ENCODE assay signal across 1 cellular context in the genomic region with DNA sequence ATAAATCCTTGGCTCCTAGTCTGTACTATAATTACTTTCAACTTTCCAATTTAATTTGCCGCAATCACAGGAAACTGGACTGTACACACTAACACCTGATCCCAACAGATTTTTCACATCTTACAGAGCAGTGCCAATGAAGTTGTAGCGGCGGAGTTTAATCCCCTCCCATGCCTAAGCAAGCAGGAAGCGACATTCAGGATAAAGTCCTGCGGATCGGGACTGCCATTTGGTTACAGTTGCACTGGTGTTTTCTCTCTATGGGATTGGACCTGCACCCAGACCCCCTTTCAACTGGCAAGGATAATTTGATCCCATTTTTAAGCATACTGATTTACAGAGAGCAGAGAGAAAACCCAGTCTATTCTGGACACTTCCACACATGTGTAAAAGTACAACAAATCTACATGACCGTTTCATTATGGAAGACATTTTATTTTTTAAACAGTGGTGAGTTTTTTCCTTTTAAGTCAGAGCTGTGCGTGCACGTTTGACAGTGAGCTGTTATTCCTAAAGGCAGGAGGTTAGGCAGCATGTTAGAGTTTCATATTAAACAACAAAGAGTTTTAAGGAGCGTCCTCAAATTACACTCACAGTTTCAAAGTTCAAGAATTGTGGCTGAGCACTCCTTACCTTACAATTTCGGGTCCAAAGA.
A peak's percentile ranks its signal among the peaks of the same experiment; 100 is the strongest.
TF ChIP-seq lines count a peak whose summit lies in the region.

No MANE protein-coding gene starts in this region.

TF ChIP-seq in HepG2, 621 proteins besides CTCF, POLR2A, EP300 and RAD21 (continued from another document):
- TF ChIP-seq ZNF550 (CRISPR knock-in tag; IDR thresholded peaks at IDR 0.05; ENCODE audit: borderline replicate concordance): no peak
- TF ChIP-seq MIER2 (CRISPR knock-in tag; IDR thresholded peaks at IDR 0.05): no peak
- peak; percentile 51; the same call in 1 of the 2 replicates for TF ChIP-seq POLR2G (IDR thresholded peaks at IDR 0.05; ENCODE audit: low read depth, low read length)
- TF ChIP-seq, protein P1, sequence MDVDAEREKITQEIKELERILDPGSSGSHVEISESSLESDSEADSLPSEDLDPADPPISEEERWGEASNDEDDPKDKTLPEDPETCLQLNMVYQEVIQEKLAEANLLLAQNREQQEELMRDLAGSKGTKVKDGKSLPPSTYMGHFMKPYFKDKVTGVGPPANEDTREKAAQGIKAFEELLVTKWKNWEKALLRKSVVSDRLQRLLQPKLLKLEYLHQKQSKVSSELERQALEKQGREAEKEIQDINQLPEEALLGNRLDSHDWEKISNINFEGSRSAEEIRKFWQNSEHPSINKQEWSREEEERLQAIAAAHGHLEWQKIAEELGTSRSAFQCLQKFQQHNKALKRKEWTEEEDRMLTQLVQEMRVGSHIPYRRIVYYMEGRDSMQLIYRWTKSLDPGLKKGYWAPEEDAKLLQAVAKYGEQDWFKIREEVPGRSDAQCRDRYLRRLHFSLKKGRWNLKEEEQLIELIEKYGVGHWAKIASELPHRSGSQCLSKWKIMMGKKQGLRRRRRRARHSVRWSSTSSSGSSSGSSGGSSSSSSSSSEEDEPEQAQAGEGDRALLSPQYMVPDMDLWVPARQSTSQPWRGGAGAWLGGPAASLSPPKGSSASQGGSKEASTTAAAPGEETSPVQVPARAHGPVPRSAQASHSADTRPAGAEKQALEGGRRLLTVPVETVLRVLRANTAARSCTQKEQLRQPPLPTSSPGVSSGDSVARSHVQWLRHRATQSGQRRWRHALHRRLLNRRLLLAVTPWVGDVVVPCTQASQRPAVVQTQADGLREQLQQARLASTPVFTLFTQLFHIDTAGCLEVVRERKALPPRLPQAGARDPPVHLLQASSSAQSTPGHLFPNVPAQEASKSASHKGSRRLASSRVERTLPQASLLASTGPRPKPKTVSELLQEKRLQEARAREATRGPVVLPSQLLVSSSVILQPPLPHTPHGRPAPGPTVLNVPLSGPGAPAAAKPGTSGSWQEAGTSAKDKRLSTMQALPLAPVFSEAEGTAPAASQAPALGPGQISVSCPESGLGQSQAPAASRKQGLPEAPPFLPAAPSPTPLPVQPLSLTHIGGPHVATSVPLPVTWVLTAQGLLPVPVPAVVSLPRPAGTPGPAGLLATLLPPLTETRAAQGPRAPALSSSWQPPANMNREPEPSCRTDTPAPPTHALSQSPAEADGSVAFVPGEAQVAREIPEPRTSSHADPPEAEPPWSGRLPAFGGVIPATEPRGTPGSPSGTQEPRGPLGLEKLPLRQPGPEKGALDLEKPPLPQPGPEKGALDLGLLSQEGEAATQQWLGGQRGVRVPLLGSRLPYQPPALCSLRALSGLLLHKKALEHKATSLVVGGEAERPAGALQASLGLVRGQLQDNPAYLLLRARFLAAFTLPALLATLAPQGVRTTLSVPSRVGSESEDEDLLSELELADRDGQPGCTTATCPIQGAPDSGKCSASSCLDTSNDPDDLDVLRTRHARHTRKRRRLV (CRISPR knock-in tag; IDR thresholded peaks at IDR 0.05): no peak
- 0 out of 2 replicates have a peak, but pooled peaks have one; percentile 9 for TF ChIP-seq KAT7 (CRISPR knock-in tag; IDR thresholded peaks at IDR 0.05; ENCODE audit: borderline replicate concordance)
- TF ChIP-seq, protein P2, sequence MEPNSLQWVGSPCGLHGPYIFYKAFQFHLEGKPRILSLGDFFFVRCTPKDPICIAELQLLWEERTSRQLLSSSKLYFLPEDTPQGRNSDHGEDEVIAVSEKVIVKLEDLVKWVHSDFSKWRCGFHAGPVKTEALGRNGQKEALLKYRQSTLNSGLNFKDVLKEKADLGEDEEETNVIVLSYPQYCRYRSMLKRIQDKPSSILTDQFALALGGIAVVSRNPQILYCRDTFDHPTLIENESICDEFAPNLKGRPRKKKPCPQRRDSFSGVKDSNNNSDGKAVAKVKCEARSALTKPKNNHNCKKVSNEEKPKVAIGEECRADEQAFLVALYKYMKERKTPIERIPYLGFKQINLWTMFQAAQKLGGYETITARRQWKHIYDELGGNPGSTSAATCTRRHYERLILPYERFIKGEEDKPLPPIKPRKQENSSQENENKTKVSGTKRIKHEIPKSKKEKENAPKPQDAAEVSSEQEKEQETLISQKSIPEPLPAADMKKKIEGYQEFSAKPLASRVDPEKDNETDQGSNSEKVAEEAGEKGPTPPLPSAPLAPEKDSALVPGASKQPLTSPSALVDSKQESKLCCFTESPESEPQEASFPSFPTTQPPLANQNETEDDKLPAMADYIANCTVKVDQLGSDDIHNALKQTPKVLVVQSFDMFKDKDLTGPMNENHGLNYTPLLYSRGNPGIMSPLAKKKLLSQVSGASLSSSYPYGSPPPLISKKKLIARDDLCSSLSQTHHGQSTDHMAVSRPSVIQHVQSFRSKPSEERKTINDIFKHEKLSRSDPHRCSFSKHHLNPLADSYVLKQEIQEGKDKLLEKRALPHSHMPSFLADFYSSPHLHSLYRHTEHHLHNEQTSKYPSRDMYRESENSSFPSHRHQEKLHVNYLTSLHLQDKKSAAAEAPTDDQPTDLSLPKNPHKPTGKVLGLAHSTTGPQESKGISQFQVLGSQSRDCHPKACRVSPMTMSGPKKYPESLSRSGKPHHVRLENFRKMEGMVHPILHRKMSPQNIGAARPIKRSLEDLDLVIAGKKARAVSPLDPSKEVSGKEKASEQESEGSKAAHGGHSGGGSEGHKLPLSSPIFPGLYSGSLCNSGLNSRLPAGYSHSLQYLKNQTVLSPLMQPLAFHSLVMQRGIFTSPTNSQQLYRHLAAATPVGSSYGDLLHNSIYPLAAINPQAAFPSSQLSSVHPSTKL (CRISPR knock-in tag; IDR thresholded peaks at IDR 0.05): no peak
- TF ChIP-seq, protein P3, sequence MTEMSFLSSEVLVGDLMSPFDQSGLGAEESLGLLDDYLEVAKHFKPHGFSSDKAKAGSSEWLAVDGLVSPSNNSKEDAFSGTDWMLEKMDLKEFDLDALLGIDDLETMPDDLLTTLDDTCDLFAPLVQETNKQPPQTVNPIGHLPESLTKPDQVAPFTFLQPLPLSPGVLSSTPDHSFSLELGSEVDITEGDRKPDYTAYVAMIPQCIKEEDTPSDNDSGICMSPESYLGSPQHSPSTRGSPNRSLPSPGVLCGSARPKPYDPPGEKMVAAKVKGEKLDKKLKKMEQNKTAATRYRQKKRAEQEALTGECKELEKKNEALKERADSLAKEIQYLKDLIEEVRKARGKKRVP (CRISPR knock-in tag; IDR thresholded peaks at IDR 0.05): no peak
- no peak for TF ChIP-seq KLF16 (CRISPR knock-in tag; IDR thresholded peaks at IDR 0.05)
- TF ChIP-seq HNRNPK (IDR thresholded peaks at IDR 0.05; ENCODE audit: low read depth, low read length, poor library complexity, severe bottlenecking): no peak
- TF ChIP-seq ESRRA (CRISPR knock-in tag; IDR thresholded peaks at IDR 0.05; ENCODE audit: low read depth): 0 out of 2 replicates have a peak, but pooled peaks have one; percentile 29
- TF ChIP-seq CHD2 (IDR thresholded peaks at IDR 0.05; ENCODE audit: low read depth, low read length): no peak
- TF ChIP-seq CBX2 (IDR thresholded peaks at IDR 0.05; ENCODE audit: low read depth, low read length): no peak
- TF ChIP-seq CBX2 (CRISPR knock-in tag; IDR thresholded peaks at IDR 0.05; ENCODE audit: low read depth): no peak
- no peak for TF ChIP-seq ZFP1 (CRISPR knock-in tag; IDR thresholded peaks at IDR 0.05)
- no peak for TF ChIP-seq ZNF773 (CRISPR knock-in tag; IDR thresholded peaks at IDR 0.05; ENCODE audit: borderline replicate concordance)
- TF ChIP-seq ZNF703 (CRISPR knock-in tag; IDR thresholded peaks at IDR 0.05; ENCODE audit: borderline replicate concordance): no peak
- TF ChIP-seq MIXL1 (CRISPR knock-in tag; IDR thresholded peaks at IDR 0.05): no peak
- TF ChIP-seq, protein P4, sequence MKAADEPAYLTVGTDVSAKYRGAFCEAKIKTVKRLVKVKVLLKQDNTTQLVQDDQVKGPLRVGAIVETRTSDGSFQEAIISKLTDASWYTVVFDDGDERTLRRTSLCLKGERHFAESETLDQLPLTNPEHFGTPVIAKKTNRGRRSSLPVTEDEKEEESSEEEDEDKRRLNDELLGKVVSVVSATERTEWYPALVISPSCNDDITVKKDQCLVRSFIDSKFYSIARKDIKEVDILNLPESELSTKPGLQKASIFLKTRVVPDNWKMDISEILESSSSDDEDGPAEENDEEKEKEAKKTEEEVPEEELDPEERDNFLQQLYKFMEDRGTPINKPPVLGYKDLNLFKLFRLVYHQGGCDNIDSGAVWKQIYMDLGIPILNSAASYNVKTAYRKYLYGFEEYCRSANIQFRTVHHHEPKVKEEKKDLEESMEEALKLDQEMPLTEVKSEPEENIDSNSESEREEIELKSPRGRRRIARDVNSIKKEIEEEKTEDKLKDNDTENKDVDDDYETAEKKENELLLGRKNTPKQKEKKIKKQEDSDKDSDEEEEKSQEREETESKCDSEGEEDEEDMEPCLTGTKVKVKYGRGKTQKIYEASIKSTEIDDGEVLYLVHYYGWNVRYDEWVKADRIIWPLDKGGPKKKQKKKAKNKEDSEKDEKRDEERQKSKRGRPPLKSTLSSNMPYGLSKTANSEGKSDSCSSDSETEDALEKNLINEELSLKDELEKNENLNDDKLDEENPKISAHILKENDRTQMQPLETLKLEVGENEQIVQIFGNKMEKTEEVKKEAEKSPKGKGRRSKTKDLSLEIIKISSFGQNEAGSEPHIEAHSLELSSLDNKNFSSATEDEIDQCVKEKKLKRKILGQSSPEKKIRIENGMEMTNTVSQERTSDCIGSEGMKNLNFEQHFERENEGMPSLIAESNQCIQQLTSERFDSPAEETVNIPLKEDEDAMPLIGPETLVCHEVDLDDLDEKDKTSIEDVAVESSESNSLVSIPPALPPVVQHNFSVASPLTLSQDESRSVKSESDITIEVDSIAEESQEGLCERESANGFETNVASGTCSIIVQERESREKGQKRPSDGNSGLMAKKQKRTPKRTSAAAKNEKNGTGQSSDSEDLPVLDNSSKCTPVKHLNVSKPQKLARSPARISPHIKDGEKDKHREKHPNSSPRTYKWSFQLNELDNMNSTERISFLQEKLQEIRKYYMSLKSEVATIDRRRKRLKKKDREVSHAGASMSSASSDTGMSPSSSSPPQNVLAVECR (CRISPR knock-in tag; IDR thresholded peaks at IDR 0.05; ENCODE audit: borderline replicate concordance): no peak
- peak; percentile 39 for TF ChIP-seq ASH2L (IDR thresholded peaks at IDR 0.05; ENCODE audit: insufficient read length, low read depth, low read length)
- no peak for TF ChIP-seq NR3C1 (CRISPR knock-in tag; IDR thresholded peaks at IDR 0.05)
- TF ChIP-seq, protein P5, sequence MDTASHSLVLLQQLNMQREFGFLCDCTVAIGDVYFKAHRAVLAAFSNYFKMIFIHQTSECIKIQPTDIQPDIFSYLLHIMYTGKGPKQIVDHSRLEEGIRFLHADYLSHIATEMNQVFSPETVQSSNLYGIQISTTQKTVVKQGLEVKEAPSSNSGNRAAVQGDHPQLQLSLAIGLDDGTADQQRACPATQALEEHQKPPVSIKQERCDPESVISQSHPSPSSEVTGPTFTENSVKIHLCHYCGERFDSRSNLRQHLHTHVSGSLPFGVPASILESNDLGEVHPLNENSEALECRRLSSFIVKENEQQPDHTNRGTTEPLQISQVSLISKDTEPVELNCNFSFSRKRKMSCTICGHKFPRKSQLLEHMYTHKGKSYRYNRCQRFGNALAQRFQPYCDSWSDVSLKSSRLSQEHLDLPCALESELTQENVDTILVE (CRISPR knock-in tag; IDR thresholded peaks at IDR 0.05): 0 out of 2 replicates have a peak, but pooled peaks have one; percentile 3
- TF ChIP-seq, protein P6, sequence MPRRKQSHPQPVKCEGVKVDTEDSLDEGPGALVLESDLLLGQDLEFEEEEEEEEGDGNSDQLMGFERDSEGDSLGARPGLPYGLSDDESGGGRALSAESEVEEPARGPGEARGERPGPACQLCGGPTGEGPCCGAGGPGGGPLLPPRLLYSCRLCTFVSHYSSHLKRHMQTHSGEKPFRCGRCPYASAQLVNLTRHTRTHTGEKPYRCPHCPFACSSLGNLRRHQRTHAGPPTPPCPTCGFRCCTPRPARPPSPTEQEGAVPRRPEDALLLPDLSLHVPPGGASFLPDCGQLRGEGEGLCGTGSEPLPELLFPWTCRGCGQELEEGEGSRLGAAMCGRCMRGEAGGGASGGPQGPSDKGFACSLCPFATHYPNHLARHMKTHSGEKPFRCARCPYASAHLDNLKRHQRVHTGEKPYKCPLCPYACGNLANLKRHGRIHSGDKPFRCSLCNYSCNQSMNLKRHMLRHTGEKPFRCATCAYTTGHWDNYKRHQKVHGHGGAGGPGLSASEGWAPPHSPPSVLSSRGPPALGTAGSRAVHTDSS (CRISPR knock-in tag; conservative IDR thresholded peaks at IDR 0.05): no peak
- TF ChIP-seq ZNF263 (CRISPR knock-in tag; IDR thresholded peaks at IDR 0.05): no peak
- TF ChIP-seq, protein P7, sequence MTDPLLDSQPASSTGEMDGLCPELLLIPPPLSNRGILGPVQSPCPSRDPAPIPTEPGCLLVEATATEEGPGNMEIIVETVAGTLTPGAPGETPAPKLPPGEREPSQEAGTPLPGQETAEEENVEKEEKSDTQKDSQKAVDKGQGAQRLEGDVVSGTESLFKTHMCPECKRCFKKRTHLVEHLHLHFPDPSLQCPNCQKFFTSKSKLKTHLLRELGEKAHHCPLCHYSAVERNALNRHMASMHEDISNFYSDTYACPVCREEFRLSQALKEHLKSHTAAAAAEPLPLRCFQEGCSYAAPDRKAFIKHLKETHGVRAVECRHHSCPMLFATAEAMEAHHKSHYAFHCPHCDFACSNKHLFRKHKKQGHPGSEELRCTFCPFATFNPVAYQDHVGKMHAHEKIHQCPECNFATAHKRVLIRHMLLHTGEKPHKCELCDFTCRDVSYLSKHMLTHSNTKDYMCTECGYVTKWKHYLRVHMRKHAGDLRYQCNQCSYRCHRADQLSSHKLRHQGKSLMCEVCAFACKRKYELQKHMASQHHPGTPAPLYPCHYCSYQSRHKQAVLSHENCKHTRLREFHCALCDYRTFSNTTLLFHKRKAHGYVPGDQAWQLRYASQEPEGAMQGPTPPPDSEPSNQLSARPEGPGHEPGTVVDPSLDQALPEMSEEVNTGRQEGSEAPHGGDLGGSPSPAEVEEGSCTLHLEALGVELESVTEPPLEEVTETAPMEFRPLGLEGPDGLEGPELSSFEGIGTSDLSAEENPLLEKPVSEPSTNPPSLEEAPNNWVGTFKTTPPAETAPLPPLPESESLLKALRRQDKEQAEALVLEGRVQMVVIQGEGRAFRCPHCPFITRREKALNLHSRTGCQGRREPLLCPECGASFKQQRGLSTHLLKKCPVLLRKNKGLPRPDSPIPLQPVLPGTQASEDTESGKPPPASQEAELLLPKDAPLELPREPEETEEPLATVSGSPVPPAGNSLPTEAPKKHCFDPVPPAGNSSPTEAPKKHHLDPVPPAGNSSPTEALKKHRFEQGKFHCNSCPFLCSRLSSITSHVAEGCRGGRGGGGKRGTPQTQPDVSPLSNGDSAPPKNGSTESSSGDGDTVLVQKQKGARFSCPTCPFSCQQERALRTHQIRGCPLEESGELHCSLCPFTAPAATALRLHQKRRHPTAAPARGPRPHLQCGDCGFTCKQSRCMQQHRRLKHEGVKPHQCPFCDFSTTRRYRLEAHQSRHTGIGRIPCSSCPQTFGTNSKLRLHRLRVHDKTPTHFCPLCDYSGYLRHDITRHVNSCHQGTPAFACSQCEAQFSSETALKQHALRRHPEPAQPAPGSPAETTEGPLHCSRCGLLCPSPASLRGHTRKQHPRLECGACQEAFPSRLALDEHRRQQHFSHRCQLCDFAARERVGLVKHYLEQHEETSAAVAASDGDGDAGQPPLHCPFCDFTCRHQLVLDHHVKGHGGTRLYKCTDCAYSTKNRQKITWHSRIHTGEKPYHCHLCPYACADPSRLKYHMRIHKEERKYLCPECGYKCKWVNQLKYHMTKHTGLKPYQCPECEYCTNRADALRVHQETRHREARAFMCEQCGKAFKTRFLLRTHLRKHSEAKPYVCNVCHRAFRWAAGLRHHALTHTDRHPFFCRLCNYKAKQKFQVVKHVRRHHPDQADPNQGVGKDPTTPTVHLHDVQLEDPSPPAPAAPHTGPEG (CRISPR knock-in tag; IDR thresholded peaks at IDR 0.05): no peak
- no peak for TF ChIP-seq NFE2L2 (IDR thresholded peaks at IDR 0.05; ENCODE audit: low read length)
TF ChIP-seq in HepG2: peak in this region for 30.
